12 cellular contexts compared by ENCODE assay signal in genomic region chr2:28747714-28748113, GRCh38. TPM values are rescaled to one million over a fixed set of nuclear protein-coding genes. Genes with fewer than 3 reads are reported as not detected.
DNase-seq lines count a peak whose midpoint lies in the region; TF ChIP-seq lines count a peak whose summit lies in the region.
"Had no signal": no experiment of that assay in that cellular context is flagged by ENCODE, and none has a peak within 500 bp of the region (broad histone marks: within the 10 kb centered on the region; RNA-seq: fewer than 3 reads in every experiment).

No MANE protein-coding gene starts in this region.

- H3K9me3 ChIP-seq in ascending aorta, result no peaks in the 10 kb centered on the region

- no peaks in the 10 kb centered on the region for H3K27me3 ChIP-seq in ascending aorta
- H3K27me3 ChIP-seq: brain microvascular endothelial cell had no signal

- no peak overlapping the region for H3K4me3 ChIP-seq in ascending aorta

- peaks cover 24 to 54% of the 10 kb centered on the region in 2 donors for H3K4me1 ChIP-seq in ascending aorta

- intact Hi-C loops in ascending aorta (cut with DNase I), result no loop called here
- intact Hi-C loops in posterior vena cava (cut with DNase I), result no loop called here

- H3K27ac ChIP-seq in ascending aorta, result peak overlapping the region; percentile 100
- H3K27ac ChIP-seq: brain microvascular endothelial cell had no signal

- TF ChIP-seq CTCF in ascending aorta (IDR thresholded peaks at IDR 0.05), result no peak

- peak in 2 of 3 experiments; percentile 21 to 56 for DNase-seq in NCI-H1417 (lab: John Stamatoyannopoulos, UW)
- DNase-seq in NCI-H1417 treated with DMSO at 0.1 percent for 48 hours (lab: John Stamatoyannopoulos, UW), result no peak
- peak; percentile 44 for DNase-seq in NCI-H146 (lab: John Stamatoyannopoulos, UW)
- DNase-seq in ascending aorta (ENCODE audit: low spot score in 2 of 2), result no peak
- peak; percentile 36 for DNase-seq in renal cortical epithelial cell (ENCODE audit: low read depth)
- no peak for DNase-seq in AG20443 (ENCODE audit: low spot score)
- no peak for DNase-seq in NAMALWA (ENCODE audit: low spot score)
- no peak for DNase-seq in posterior vena cava (ENCODE audit: low spot score)
- DNase-seq: brain microvascular endothelial cell; head of caudate nucleus; NCI-H1105 treated with DMSO at 0.1 percent for 48 hours; stimulated activated CD4-positive, alpha-beta T cell treated with anti-CD3 and anti-CD28 coated beads, Interleukin-4, amount 100 ng/mL, for 1 hour had no signal

- no peaks in the 10 kb centered on the region for H3K36me3 ChIP-seq in ascending aorta

RNA-seq across cellular contexts. Expression of gene PPP1CB, which starts 3.9 kb away (rescaled TPM):
- 196 TPM for total RNA-seq in ascending aorta
- total RNA-seq in renal cortical epithelial cell, result 570 and 578 TPM in 2 replicates
- 100 to 1,000 TPM; 429 to 446 TPM for total RNA-seq in posterior vena cava

Comparison
In these comparisons a context has a peak if more than half of its experiments do, and no peak if none do; other contexts are left out.
1. DNase-seq: peak in NCI-H1417 (2 of 3), NCI-H146 (single experiment) and renal cortical epithelial cell (single experiment); none in NCI-H1417 treated with DMSO at 0.1 percent for 48 hours (single experiment), ascending aorta (0 of 2), AG20443 (single experiment), NAMALWA (single experiment) and posterior vena cava (single experiment).